In genomic region chr2:64525323-64525625, GRCh38 we compare ENCODE assay signal across 8 cellular contexts.
DNase-seq lines count a peak whose midpoint lies in the region; TF ChIP-seq lines count a peak whose summit lies in the region.

No MANE protein-coding gene starts in this region.

- H3K4me2 ChIP-seq in Loucy (ENCODE audit: low read depth, low read length, poor library complexity, severe bottlenecking): peak overlapping the region; percentile 100

- H3K9me2 ChIP-seq in Loucy (replicated peaks; ENCODE audit: low read depth, low read length): no peaks in the 10 kb centered on the region

- H3K4me1 Mint-ChIP-seq in activated naive CD4-positive, alpha-beta T cell treated with anti-CD3 and anti-CD28 coated beads, Interleukin-2, amount 10 ng/mL, durations not matched to agents 7 days and 5 days: peaks cover 43% of the 10 kb centered on the region

- H3K79me2 ChIP-seq in Loucy (ENCODE audit: insufficient read depth, low read length): peaks cover 54% of the 10 kb centered on the region

- peaks cover 4% of the 10 kb centered on the region for H3K27me3 Mint-ChIP-seq in activated naive CD4-positive, alpha-beta T cell treated with anti-CD3 and anti-CD28 coated beads, Interleukin-2, amount 10 ng/mL, durations not matched to agents 7 days and 5 days

- peaks cover 16% of the 10 kb centered on the region for H3K36me3 Mint-ChIP-seq in activated naive CD4-positive, alpha-beta T cell treated with anti-CD3 and anti-CD28 coated beads, Interleukin-2, amount 10 ng/mL, durations not matched to agents 7 days and 5 days

- peak overlapping the region; percentile 80; the same call in 1 of the 2 replicates for H2AFZ ChIP-seq in Loucy (ENCODE audit: low read length)

- H3K27ac Mint-ChIP-seq in activated naive CD4-positive, alpha-beta T cell treated with anti-CD3 and anti-CD28 coated beads, Interleukin-2, amount 10 ng/mL, durations not matched to agents 7 days and 5 days: peak overlapping the region; percentile 99

- no peak overlapping the region for H3K27ac ChIP-seq in iPS-18a (ENCODE audit: low read length)

- CTCF ChIA-PET in activated naive CD4-positive, alpha-beta T cell treated with anti-CD3 and anti-CD28 coated beads, Interleukin-2, amount 10 ng/mL, durations not matched to agents 7 days and 5 days (lab: Charles Lee): interaction anchor here (1.0 to 6.0 kb wide), 4 partner anchors 15 to 194 kb away, joined by 3 to 88 read pairs (median 4); no protein-coding TSS in a partner anchor

- H3K27me3 ChIP-seq in Loucy (ENCODE audit: insufficient read depth, low read length, poor library complexity, severe bottlenecking) (no peaks in the 10 kb centered on the region), iPS-18a (ENCODE audit: control insufficient read depth, insufficient read depth, low read length) (peaks cover 4% of the 10 kb centered on the region)

- H3K4me3 ChIP-seq in Loucy (ENCODE audit: low read length, poor library complexity, severe bottlenecking) (peak overlapping the region; percentile 91), iPS-18a (ENCODE audit: low read length) (peak overlapping the region; percentile 97)

- no peaks in the 10 kb centered on the region for H3K9me3 Mint-ChIP-seq in activated naive CD4-positive, alpha-beta T cell treated with anti-CD3 and anti-CD28 coated beads, Interleukin-2, amount 10 ng/mL, durations not matched to agents 7 days and 5 days

- H3K4me1 ChIP-seq in Loucy (ENCODE audit: insufficient read depth, low read length, poor library complexity, severe bottlenecking): peaks cover 62% of the 10 kb centered on the region
- peaks cover 17% of the 10 kb centered on the region for H3K4me1 ChIP-seq in iPS-18a (ENCODE audit: control insufficient read depth, low read depth, low read length)

- TF ChIP-seq CTCF in Loucy (conservative IDR thresholded peaks at IDR 0.05; ENCODE audit: low read length): no peak

- H4K20me1 ChIP-seq in Loucy (ENCODE audit: insufficient read depth, low read length, poor library complexity, severe bottlenecking): peaks cover 52% of the 10 kb centered on the region

- H3K9me3 ChIP-seq in Loucy (ENCODE audit: insufficient read depth, low read depth, low read length) (no peaks in the 10 kb centered on the region), iPS-18a (ENCODE audit: control insufficient read depth, low read depth, low read length) (no peaks in the 10 kb centered on the region)

- H3K9ac ChIP-seq in Loucy (ENCODE audit: low read depth, low read length, poor library complexity, severe bottlenecking): peak overlapping the region; percentile 94
- H3K9ac ChIP-seq in iPS-18a (ENCODE audit: low read length): peak overlapping the region; percentile 48

- DNase-seq in SKM-1 treated with dmso at 0.1 percent for 144 hours (lab: John Stamatoyannopoulos, UW; ENCODE audit: unreplicated experiment) (peak; percentile 3), SKM-1 (lab: John Stamatoyannopoulos, UW; ENCODE audit: unreplicated experiment) (no peak), NCI-H2196 (lab: John Stamatoyannopoulos, UW; ENCODE audit: unreplicated experiment) (no peak), iPS-NIHi7 (ENCODE audit: extremely low spot score) (no peak)
- DNase-seq in activated naive CD4-positive, alpha-beta T cell treated with anti-CD3 and anti-CD28 coated beads, Interleukin-2, amount 10 ng/mL, durations not matched to agents 7 days and 5 days: peak; percentile 41
- peak; percentile 30 for DNase-seq in stimulated activated CD4-positive, alpha-beta T cell treated with anti-CD3 and anti-CD28 coated beads, Interleukin-1b, Interleukin-23, amount 100 ng/mL, for 48 hours

- no peaks in the 10 kb centered on the region for H3K36me3 ChIP-seq in Loucy (ENCODE audit: insufficient read depth, low read length)
- H3K36me3 ChIP-seq in iPS-18a (ENCODE audit: control insufficient read depth, low read depth, low read length): no peaks in the 10 kb centered on the region

- peak overlapping the region; percentile 99 for H3K4me3 Mint-ChIP-seq in activated naive CD4-positive, alpha-beta T cell treated with anti-CD3 and anti-CD28 coated beads, Interleukin-2, amount 10 ng/mL, durations not matched to agents 7 days and 5 days

- H3F3A ChIP-seq in Loucy (ENCODE audit: low read depth): peaks cover 10% of the 10 kb centered on the region

Comparison
In these comparisons a context has a peak if more than half of its experiments do, and no peak if none do; other contexts are left out.
1. DNase-seq: peak in SKM-1 treated with dmso at 0.1 percent for 144 hours (single experiment), activated naive CD4-positive, alpha-beta T cell treated with anti-CD3 and anti-CD28 coated beads, Interleukin-2, amount 10 ng/mL, durations not matched to agents 7 days and 5 days (single experiment) and stimulated activated CD4-positive, alpha-beta T cell treated with anti-CD3 and anti-CD28 coated beads, Interleukin-1b, Interleukin-23, amount 100 ng/mL, for 48 hours (single experiment); none in SKM-1 (single experiment), NCI-H2196 (single experiment) and iPS-NIHi7 (single experiment).